Comparison of ENCODE assay signal across 20 cellular contexts in genomic region chr11:18987454-18988231, GRCh38. TPM values are rescaled to one million over a fixed set of nuclear protein-coding genes. Genes with fewer than 3 reads are reported as not detected.
DNase-seq lines count a peak whose midpoint lies in the region; ATAC-seq and TF ChIP-seq lines count a peak whose summit lies in the region.
"Had no signal": no experiment of that assay in that cellular context is flagged by ENCODE, and none has a peak within 500 bp of the region (broad histone marks: within the 10 kb centered on the region; RNA-seq: fewer than 3 reads in every experiment).

No MANE protein-coding gene starts in this region.

- H3K4me1 ChIP-seq in smooth muscle cell (ENCODE audit: low read depth): no peaks in the 10 kb centered on the region
- H3K4me1 ChIP-seq: lower lobe of right lung, prostate gland had no signal

- no peaks in the 10 kb centered on the region for H3K9me3 ChIP-seq in smooth muscle cell (replicated peaks; ENCODE audit: low read depth)
- H3K9me3 ChIP-seq: lower lobe of right lung, prostate gland had no signal

- H3K79me2 ChIP-seq in smooth muscle cell (ENCODE audit: low read depth): no peaks in the 10 kb centered on the region

- H3K36me3 ChIP-seq in smooth muscle cell (ENCODE audit: low read depth): no peaks in the 10 kb centered on the region
- H3K36me3 ChIP-seq: lower lobe of right lung, prostate gland had no signal

- H3K4me2 ChIP-seq in smooth muscle cell: peak overlapping the region; percentile 39

- peaks cover 18% of the 10 kb centered on the region for H3K4me1 Mint-ChIP-seq in HFFc6 (ENCODE audit: low read depth)
- no peaks in the 10 kb centered on the region for H3K4me1 Mint-ChIP-seq in natural killer cell treated with Interleukin-12 subunit alpha and Interleukin-12 subunit beta and Interleukin-15 and Interleukin-18, amount 100 ng/mL, for 72 hours (ENCODE audit: low read depth in 2 of 2)
- H3K4me1 Mint-ChIP-seq: natural killer cell; stimulated activated effector memory CD8-positive, alpha-beta T cell treated with anti-CD3 and anti-CD28 coated beads, Interleukin-12 subunit alpha, Interleukin-12 subunit beta, amount 100 ng/mL, for 72 hours had no signal

- no peaks in the 10 kb centered on the region for H3K36me3 Mint-ChIP-seq in HFFc6 (ENCODE audit: low read depth)
- H3K36me3 Mint-ChIP-seq in natural killer cell treated with Interleukin-12 subunit alpha and Interleukin-12 subunit beta and Interleukin-15 and Interleukin-18, amount 100 ng/mL, for 72 hours: no peaks in the 10 kb centered on the region
- H3K36me3 Mint-ChIP-seq: natural killer cell; stimulated activated effector memory CD8-positive, alpha-beta T cell treated with anti-CD3 and anti-CD28 coated beads, Interleukin-12 subunit alpha, Interleukin-12 subunit beta, amount 100 ng/mL, for 72 hours; type B pancreatic cell had no signal

- DNase-seq in HFFc6 (peak; percentile 63), RKO (ENCODE audit: low spot score) (peak; percentile 79), smooth muscle cell (lab: John Stamatoyannopoulos, UW; ENCODE audit: unreplicated experiment) (no peak), NCI-H524 (lab: John Stamatoyannopoulos, UW) (no peak), iPS-NIHi7 (ENCODE audit: extremely low spot score) (no peak)
- no peak for DNase-seq in natural killer cell treated with Interleukin-12 subunit alpha and Interleukin-12 subunit beta and Interleukin-15 and Interleukin-18, amount 100 ng/mL, for 72 hours (ENCODE audit: low spot score)
- DNase-seq: amniotic stem cell, DMS53, lower lobe of right lung, MM.1S, natural killer cell, NCI-H1930, T-helper 1 cell had no signal

- H3K9me3 Mint-ChIP-seq in HFFc6: no peaks in the 10 kb centered on the region; the same call in 1 of the 2 replicates
- no peaks in the 10 kb centered on the region for H3K9me3 Mint-ChIP-seq in natural killer cell treated with Interleukin-12 subunit alpha and Interleukin-12 subunit beta and Interleukin-15 and Interleukin-18, amount 100 ng/mL, for 72 hours
- H3K9me3 Mint-ChIP-seq: natural killer cell; stimulated activated effector memory CD8-positive, alpha-beta T cell treated with anti-CD3 and anti-CD28 coated beads, Interleukin-12 subunit alpha, Interleukin-12 subunit beta, amount 100 ng/mL, for 72 hours; type B pancreatic cell had no signal

- H2AFZ ChIP-seq in smooth muscle cell (ENCODE audit: low read depth): no peak overlapping the region

- H3F3A ChIP-seq in smooth muscle cell (ENCODE audit: low read depth): no peaks in the 10 kb centered on the region

- no peak overlapping the region for H3K4me3 Mint-ChIP-seq in HFFc6
- no peak overlapping the region for H3K4me3 Mint-ChIP-seq in natural killer cell treated with Interleukin-12 subunit alpha and Interleukin-12 subunit beta and Interleukin-15 and Interleukin-18, amount 100 ng/mL, for 72 hours
- H3K4me3 Mint-ChIP-seq: natural killer cell; stimulated activated effector memory CD8-positive, alpha-beta T cell treated with anti-CD3 and anti-CD28 coated beads, Interleukin-12 subunit alpha, Interleukin-12 subunit beta, amount 100 ng/mL, for 72 hours; type B pancreatic cell had no signal

- TF ChIP-seq CTCF in HFFc6 (IDR thresholded peaks at IDR 0.05): no peak
- no peak for TF ChIP-seq CTCF in smooth muscle cell (IDR thresholded peaks at IDR 0.05; ENCODE audit: borderline replicate concordance, insufficient read depth, poor library complexity, severe bottlenecking)

- peaks cover 20% of the 10 kb centered on the region for H3K27me3 Mint-ChIP-seq in HFFc6 (ENCODE audit: insufficient read depth)
- peaks cover 13 to 49% of the 10 kb centered on the region in 2 donors for H3K27me3 Mint-ChIP-seq in natural killer cell treated with Interleukin-12 subunit alpha and Interleukin-12 subunit beta and Interleukin-15 and Interleukin-18, amount 100 ng/mL, for 72 hours

- peak; percentile 62 for ATAC-seq in esophagus mucosa
- ATAC-seq in natural killer cell treated with Interleukin-12 subunit alpha and Interleukin-12 subunit beta and Interleukin-15 and Interleukin-18, amount 100 ng/mL, for 72 hours: no peak
- ATAC-seq: lower lobe of right lung; natural killer cell; Panc1; stimulated activated effector memory CD8-positive, alpha-beta T cell treated with anti-CD3 and anti-CD28 coated beads, Interleukin-12 subunit alpha, Interleukin-12 subunit beta, amount 100 ng/mL, for 72 hours had no signal

- no peak overlapping the region for H3K4me3 ChIP-seq in smooth muscle cell
- H3K4me3 ChIP-seq: lower lobe of right lung, prostate gland had no signal

- no peaks in the 10 kb centered on the region for H3K27me3 ChIP-seq in smooth muscle cell (ENCODE audit: low read depth)

- no peak overlapping the region for H3K9ac ChIP-seq in smooth muscle cell (ENCODE audit: low read depth)

- no peak overlapping the region for H3K27ac Mint-ChIP-seq in HFFc6
- no peak overlapping the region for H3K27ac Mint-ChIP-seq in natural killer cell treated with Interleukin-12 subunit alpha and Interleukin-12 subunit beta and Interleukin-15 and Interleukin-18, amount 100 ng/mL, for 72 hours
- H3K27ac Mint-ChIP-seq: natural killer cell; stimulated activated effector memory CD8-positive, alpha-beta T cell treated with anti-CD3 and anti-CD28 coated beads, Interleukin-12 subunit alpha, Interleukin-12 subunit beta, amount 100 ng/mL, for 72 hours had no signal

- H3K27ac ChIP-seq in smooth muscle cell (ENCODE audit: low read depth): peak overlapping the region; percentile 68
- H3K27ac ChIP-seq: C4-2B, lower lobe of right lung, prostate gland had no signal

- H4K20me1 ChIP-seq in smooth muscle cell (ENCODE audit: low read depth): no peaks in the 10 kb centered on the region

- WGBS in smooth muscle cell (ENCODE audit: low lambda C conversion rate): 65% methylated on average over 9 of the region's 9 CpGs

RNA-seq across cellular contexts. Expression of gene MRGPRX1, which starts 48.4 kb away (rescaled TPM):
- total RNA-seq in HFFc6 (2021; fragmentation: NEBNext Ultra II Directional; extraction: Animal tissue kit (Norgen Biotek cat#: 25700)): not detected
- not detected for total RNA-seq in esophagus mucosa
- not detected in 2 replicates for total RNA-seq in smooth muscle cell
- polyA plus RNA-seq in smooth muscle cell: not detected in 2 replicates
- total RNA-seq in natural killer cell treated with Interleukin-12 subunit alpha and Interleukin-12 subunit beta and Interleukin-15 and Interleukin-18, amount 100 ng/mL, for 72 hours: not detected
- total RNA-seq: HT-29, lower lobe of right lung, natural killer cell, prostate gland had no signal

Comparison
In these comparisons a context has a peak if more than half of its experiments do, and no peak if none do; other contexts are left out.
1. DNase-seq: peak in HFFc6 (single experiment) and RKO (single experiment); none in smooth muscle cell (single experiment), NCI-H524 (0 of 2), natural killer cell treated with Interleukin-12 subunit alpha and Interleukin-12 subunit beta and Interleukin-15 and Interleukin-18, amount 100 ng/mL, for 72 hours (single experiment) and iPS-NIHi7 (single experiment).